2 cellular contexts compared by ENCODE assay signal in genomic region chr9:78370991-78371390, GRCh38.
TF ChIP-seq lines count a peak whose summit lies in the region.

No MANE protein-coding gene starts in this region.

TF ChIP-seq in IMR-90, 13 proteins besides CTCF, POLR2A, EP300 and RAD21:
- no peak for TF ChIP-seq RCOR1 (IDR thresholded peaks at IDR 0.05; ENCODE audit: insufficient replicate concordance, low read length)

TF ChIP-seq in K562, 482 proteins besides CTCF, POLR2A, EP300 and RAD21:
- TF ChIP-seq L3MBTL2 (IDR thresholded peaks at IDR 0.05) (no peak), ETV5 (CRISPR knock-in tag; IDR thresholded peaks at IDR 0.05; ENCODE audit: low read depth) (no peak), NCOA1 (IDR thresholded peaks at IDR 0.05; ENCODE audit: low read depth) (no peak), NFXL1 (CRISPR knock-in tag; IDR thresholded peaks at IDR 0.05) (no peak)
- TF ChIP-seq, protein P1, sequence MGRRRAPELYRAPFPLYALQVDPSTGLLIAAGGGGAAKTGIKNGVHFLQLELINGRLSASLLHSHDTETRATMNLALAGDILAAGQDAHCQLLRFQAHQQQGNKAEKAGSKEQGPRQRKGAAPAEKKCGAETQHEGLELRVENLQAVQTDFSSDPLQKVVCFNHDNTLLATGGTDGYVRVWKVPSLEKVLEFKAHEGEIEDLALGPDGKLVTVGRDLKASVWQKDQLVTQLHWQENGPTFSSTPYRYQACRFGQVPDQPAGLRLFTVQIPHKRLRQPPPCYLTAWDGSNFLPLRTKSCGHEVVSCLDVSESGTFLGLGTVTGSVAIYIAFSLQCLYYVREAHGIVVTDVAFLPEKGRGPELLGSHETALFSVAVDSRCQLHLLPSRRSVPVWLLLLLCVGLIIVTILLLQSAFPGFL (CRISPR knock-in tag; IDR thresholded peaks at IDR 0.05), result no peak
